Comparison of ENCODE assay signal across 19 cellular contexts in genomic region chr17:4072487-4073157, GRCh38.
DNase-seq lines count a peak whose midpoint lies in the region; ATAC-seq and TF ChIP-seq lines count a peak whose summit lies in the region.
"Had no signal": no experiment of that assay in that cellular context is flagged by ENCODE, and none has a peak within 500 bp of the region (broad histone marks: within the 10 kb centered on the region; RNA-seq: fewer than 3 reads in every experiment).

No MANE protein-coding gene starts in this region.

- peaks cover 15% of the 10 kb centered on the region for H3K4me1 Mint-ChIP-seq in osteocyte (ENCODE audit: unreplicated experiment)
- peaks cover 0 to 11% of the 10 kb centered on the region in 2 donors for H3K4me1 Mint-ChIP-seq in effector memory CD8-positive, alpha-beta T cell (ENCODE audit: low read depth in 2 of 2)
- no peaks in the 10 kb centered on the region for H3K4me1 Mint-ChIP-seq in activated T-helper 1 cell treated with anti-CD3 and anti-CD28 coated beads, Interleukin-12 subunit alpha, Interleukin-12 subunit beta, Interleukin-2, Interleukin-4 antibody, amounts not matched to agents 30 ng/mL and 10 ng/mL and 1 ng/mL, durations not matched to agents 14 hours and 24 hours and 36 hours (ENCODE audit: low read depth)
- H3K4me1 Mint-ChIP-seq: activated naive CD4-positive, alpha-beta T cell treated with anti-CD3 and anti-CD28 coated beads, Interleukin-2, amount 10 ng/mL, durations not matched to agents 7 days and 5 days had no signal

- TF ChIP-seq CTCF in AG04450 (IDR thresholded peaks at IDR 0.05; ENCODE audit: low read depth, low read length) (no peak), coronary artery (IDR thresholded peaks at IDR 0.05) (no peak), osteocyte (IDR thresholded peaks at IDR 0.05) (no peak)

- ATAC-seq in effector memory CD8-positive, alpha-beta T cell (replicated peaks), result no peak
- ATAC-seq: Panc1 had no signal

- peaks cover 60% of the 10 kb centered on the region for H3K36me3 Mint-ChIP-seq in osteocyte (ENCODE audit: unreplicated experiment)
- H3K36me3 Mint-ChIP-seq in effector memory CD8-positive, alpha-beta T cell (ENCODE audit: insufficient read depth), result peaks cover 78% of the 10 kb centered on the region
- peaks cover 59% of the 10 kb centered on the region for H3K36me3 Mint-ChIP-seq in activated T-helper 1 cell treated with anti-CD3 and anti-CD28 coated beads, Interleukin-12 subunit alpha, Interleukin-12 subunit beta, Interleukin-2, Interleukin-4 antibody, amounts not matched to agents 30 ng/mL and 10 ng/mL and 1 ng/mL, durations not matched to agents 14 hours and 24 hours and 36 hours (ENCODE audit: low read depth)

- no peak overlapping the region for H3K4me3 Mint-ChIP-seq in osteocyte (ENCODE audit: unreplicated experiment)
- H3K4me3 Mint-ChIP-seq in effector memory CD8-positive, alpha-beta T cell, result no peak overlapping the region
- no peak overlapping the region for H3K4me3 Mint-ChIP-seq in activated T-helper 1 cell treated with anti-CD3 and anti-CD28 coated beads, Interleukin-12 subunit alpha, Interleukin-12 subunit beta, Interleukin-2, Interleukin-4 antibody, amounts not matched to agents 30 ng/mL and 10 ng/mL and 1 ng/mL, durations not matched to agents 14 hours and 24 hours and 36 hours
- H3K4me3 Mint-ChIP-seq: activated CD4-positive, alpha-beta memory T cell treated with anti-CD3 and anti-CD28 coated beads, Interleukin-2, amount 10 ng/mL, durations not matched to agents 7 days and 5 days; activated naive CD4-positive, alpha-beta T cell treated with anti-CD3 and anti-CD28 coated beads, Interleukin-2, amount 10 ng/mL, durations not matched to agents 7 days and 5 days; T-helper 1 cell treated with Interleukin-12 subunit alpha and Interleukin-12 subunit beta and Interleukin-4 antibody, amounts not matched to agents 30 μg/mL and 1 μg/mL, for 36 hours had no signal

- peak overlapping the region; percentile 43 for H3K27ac ChIP-seq in AG04450 (ENCODE audit: low read depth, low read length)
- H3K27ac ChIP-seq in coronary artery, result peak overlapping the region; percentile 39 to 67
- H3K27ac ChIP-seq: tibial nerve had no signal

- H3K9me3 Mint-ChIP-seq in osteocyte (ENCODE audit: unreplicated experiment), result no peaks in the 10 kb centered on the region
- H3K9me3 Mint-ChIP-seq in effector memory CD8-positive, alpha-beta T cell, result no peaks in the 10 kb centered on the region
- H3K9me3 Mint-ChIP-seq in activated T-helper 1 cell treated with anti-CD3 and anti-CD28 coated beads, Interleukin-12 subunit alpha, Interleukin-12 subunit beta, Interleukin-2, Interleukin-4 antibody, amounts not matched to agents 30 ng/mL and 10 ng/mL and 1 ng/mL, durations not matched to agents 14 hours and 24 hours and 36 hours, result no peaks in the 10 kb centered on the region
- H3K9me3 Mint-ChIP-seq: activated CD4-positive, alpha-beta memory T cell treated with anti-CD3 and anti-CD28 coated beads, Interleukin-2, amount 10 ng/mL, durations not matched to agents 7 days and 5 days; activated naive CD4-positive, alpha-beta T cell treated with anti-CD3 and anti-CD28 coated beads, Interleukin-2, amount 10 ng/mL, durations not matched to agents 7 days and 5 days; T-helper 1 cell treated with Interleukin-12 subunit alpha and Interleukin-12 subunit beta and Interleukin-4 antibody, amounts not matched to agents 30 μg/mL and 1 μg/mL, for 36 hours had no signal

- H3K9me3 ChIP-seq in AG04450 (ENCODE audit: control insufficient read depth, insufficient read depth, low read length), result no peaks in the 10 kb centered on the region
- H3K9me3 ChIP-seq: tibial nerve had no signal

- no peaks in the 10 kb centered on the region for H3K27me3 ChIP-seq in AG04450 (ENCODE audit: control insufficient read depth, insufficient read depth, low read length)
- H3K27me3 ChIP-seq: tibial nerve had no signal

- POLR2A ChIA-PET in AG04450 (lab: Yijun Ruan, JAX), result interaction anchor here (0.7 kb wide), 1 partner anchor 46 kb away, joined by 3 read pairs; no protein-coding TSS in a partner anchor

- intact Hi-C loops in activated T-helper 1 cell treated with anti-CD3 and anti-CD28 coated beads, Interleukin-12 subunit alpha, Interleukin-12 subunit beta, Interleukin-2, Interleukin-4 antibody, amounts not matched to agents 30 ng/mL and 10 ng/mL and 1 ng/mL, durations not matched to agents 14 hours and 24 hours and 36 hours (cut with micrococcal nuclease), result loop anchor here (5.0 kb wide), 1 partner anchor 225 kb away; the partner anchor contains the start of gene NCBP3

- no peaks in the 10 kb centered on the region for H3K27me3 Mint-ChIP-seq in osteocyte (ENCODE audit: unreplicated experiment)
- H3K27me3 Mint-ChIP-seq in effector memory CD8-positive, alpha-beta T cell, result no peaks in the 10 kb centered on the region
- H3K27me3 Mint-ChIP-seq in activated T-helper 1 cell treated with anti-CD3 and anti-CD28 coated beads, Interleukin-12 subunit alpha, Interleukin-12 subunit beta, Interleukin-2, Interleukin-4 antibody, amounts not matched to agents 30 ng/mL and 10 ng/mL and 1 ng/mL, durations not matched to agents 14 hours and 24 hours and 36 hours (ENCODE audit: insufficient read depth), result no peaks in the 10 kb centered on the region
- H3K27me3 Mint-ChIP-seq: activated CD4-positive, alpha-beta memory T cell treated with anti-CD3 and anti-CD28 coated beads, Interleukin-2, amount 10 ng/mL, durations not matched to agents 7 days and 5 days; activated naive CD4-positive, alpha-beta T cell treated with anti-CD3 and anti-CD28 coated beads, Interleukin-2, amount 10 ng/mL, durations not matched to agents 7 days and 5 days had no signal

- DNase-seq in AG04450 (ENCODE audit: low read depth, low spot score), result peak; percentile 67
- DNase-seq in HCEC 1CT, result peak; percentile 82
- no peak for DNase-seq in coronary artery (ENCODE audit: low spot score)
- no peak for DNase-seq in osteocyte (ENCODE audit: extremely low spot score, unreplicated experiment)
- no peak for DNase-seq in effector memory CD8-positive, alpha-beta T cell
- DNase-seq in activated T-helper 1 cell treated with anti-CD3 and anti-CD28 coated beads, Interleukin-12 subunit alpha, Interleukin-12 subunit beta, Interleukin-2, Interleukin-4 antibody, amounts not matched to agents 30 ng/mL and 10 ng/mL and 1 ng/mL, durations not matched to agents 14 hours and 24 hours and 36 hours (ENCODE audit: low spot score), result no peak
- DNase-seq in stimulated activated CD4-positive, alpha-beta T cell treated with anti-CD3 and anti-CD28 coated beads, Interleukin-12 subunit alpha, Interleukin-12 subunit beta, amount 100 ng/mL, for 4 hours, result no peak
- DNase-seq in NCI-H446 (lab: John Stamatoyannopoulos, UW), result no peak
- DNase-seq: activated CD4-positive, alpha-beta memory T cell treated with anti-CD3 and anti-CD28 coated beads, Interleukin-2, amount 10 ng/mL, durations not matched to agents 7 days and 5 days; activated naive CD4-positive, alpha-beta T cell treated with anti-CD3 and anti-CD28 coated beads, Interleukin-2, amount 10 ng/mL, durations not matched to agents 7 days and 5 days; effector CD8-positive, alpha-beta T cell; GOT3; hypothalamus; NCI-H1048; NCI-H510A treated with DMSO at 0.1 percent for 48 hours; retina had no signal

- H3K4me3 ChIP-seq in AG04450 (ENCODE audit: low read depth, low read length) (no peak overlapping the region), coronary artery (no peak overlapping the region)
- H3K4me3 ChIP-seq: tibial nerve had no signal

- CTCF ChIA-PET in AG04450 (lab: Charles Lee), result interaction anchor here (0.9 to 5.4 kb wide), 7 partner anchors 10 to 228 kb away, joined by 3 to 68 read pairs (median 4); no protein-coding TSS in a partner anchor

- H3K27ac Mint-ChIP-seq in osteocyte (ENCODE audit: unreplicated experiment), result peak overlapping the region; percentile 69
- H3K27ac Mint-ChIP-seq in effector memory CD8-positive, alpha-beta T cell, result no peak overlapping the region
- no peak overlapping the region for H3K27ac Mint-ChIP-seq in activated T-helper 1 cell treated with anti-CD3 and anti-CD28 coated beads, Interleukin-12 subunit alpha, Interleukin-12 subunit beta, Interleukin-2, Interleukin-4 antibody, amounts not matched to agents 30 ng/mL and 10 ng/mL and 1 ng/mL, durations not matched to agents 14 hours and 24 hours and 36 hours
- H3K27ac Mint-ChIP-seq: activated CD4-positive, alpha-beta memory T cell treated with anti-CD3 and anti-CD28 coated beads, Interleukin-2, amount 10 ng/mL, durations not matched to agents 7 days and 5 days; activated naive CD4-positive, alpha-beta T cell treated with anti-CD3 and anti-CD28 coated beads, Interleukin-2, amount 10 ng/mL, durations not matched to agents 7 days and 5 days; T-helper 1 cell treated with Interleukin-12 subunit alpha and Interleukin-12 subunit beta and Interleukin-4 antibody, amounts not matched to agents 30 μg/mL and 1 μg/mL, for 36 hours had no signal

Comparison
In these comparisons a context has a peak if more than half of its experiments do, and no peak if none do; other contexts are left out.
1. DNase-seq: peak in AG04450 (single experiment) and HCEC 1CT (single experiment); none in coronary artery (single experiment), osteocyte (single experiment), effector memory CD8-positive, alpha-beta T cell (0 of 3), activated T-helper 1 cell treated with anti-CD3 and anti-CD28 coated beads, Interleukin-12 subunit alpha, Interleukin-12 subunit beta, Interleukin-2, Interleukin-4 antibody, amounts not matched to agents 30 ng/mL and 10 ng/mL and 1 ng/mL, durations not matched to agents 14 hours and 24 hours and 36 hours (single experiment), stimulated activated CD4-positive, alpha-beta T cell treated with anti-CD3 and anti-CD28 coated beads, Interleukin-12 subunit alpha, Interleukin-12 subunit beta, amount 100 ng/mL, for 4 hours (single experiment) and NCI-H446 (0 of 2).